ENCODE assay signal across 11 cellular contexts in genomic region chr1:198443374-198444233, GRCh38.
DNase-seq lines count a peak whose midpoint lies in the region; ATAC-seq and TF ChIP-seq lines count a peak whose summit lies in the region.
"Had no signal": no experiment of that assay in that cellular context is flagged by ENCODE, and none has a peak within 500 bp of the region (broad histone marks: within the 10 kb centered on the region; RNA-seq: fewer than 3 reads in every experiment).

No MANE protein-coding gene starts in this region.

- peak overlapping the region; percentile 23; the same call in 1 of the 2 replicates for H3K4me2 ChIP-seq in SK-N-SH

- H3K27ac Mint-ChIP-seq in type B pancreatic cell = peak overlapping the region; percentile 70
- H3K27ac Mint-ChIP-seq: T-cell had no signal

- no peaks in the 10 kb centered on the region for H3K9me2 ChIP-seq in SK-N-SH

- H3K9ac ChIP-seq in SK-N-SH = 0 out of 2 replicates have a peak overlapping the region, but pooled peaks have one; percentile 6
- H3K9ac ChIP-seq: parathyroid adenoma had no signal

- TF ChIP-seq CTCF in SK-N-SH (IDR thresholded peaks at IDR 0.05) (no peak), fibroblast of pulmonary artery (IDR thresholded peaks at IDR 0.05; ENCODE audit: low read length, missing control alignments) (no peak), type B pancreatic cell (conservative IDR thresholded peaks at IDR 0.05) (no peak), heart right ventricle (IDR thresholded peaks at IDR 0.05) (no peak)

- no peaks in the 10 kb centered on the region for H3K79me2 ChIP-seq in SK-N-SH (ENCODE audit: insufficient read depth)
- H3K79me2 ChIP-seq: parathyroid adenoma had no signal

- H3F3A ChIP-seq in SK-N-SH (replicated peaks; ENCODE audit: insufficient read depth) = peaks cover 10% of the 10 kb centered on the region

- ATAC-seq in GM21825 (IDR thresholded peaks at IDR 0.05; ENCODE audit: unreplicated experiment) (no peak), heart right ventricle (no peak)
- ATAC-seq: T-cell had no signal

- TF ChIP-seq EP300 in SK-N-SH (IDR thresholded peaks at IDR 0.05; ENCODE audit: borderline replicate concordance in 1 of 2, low read depth in 1 of 2, low read length in 1 of 2) = peak in 1 of 2 experiments; percentile 82; a peak in 1 of 4 replicates

- intact Hi-C loops in heart right ventricle (cut with DNase I) = no loop called here

- H3K4me1 ChIP-seq in SK-N-SH (ENCODE audit: control insufficient read depth in 1 of 2, insufficient read depth in 2 of 2, low read depth in 1 of 2, low read length in 1 of 2) = no peaks in the 10 kb centered on the region
- H3K4me1 ChIP-seq in heart right ventricle = peaks cover 0 to 5% (median 0%) of the 10 kb centered on the region in 9 donors
- H3K4me1 ChIP-seq: parathyroid adenoma had no signal

- no peaks in the 10 kb centered on the region for H4K20me1 ChIP-seq in SK-N-SH (ENCODE audit: insufficient read depth)

- H3K9me3 ChIP-seq in SK-N-SH = no peaks in the 10 kb centered on the region
- no peaks in the 10 kb centered on the region for H3K9me3 ChIP-seq in heart right ventricle

- H3K36me3 ChIP-seq in SK-N-SH (replicated peaks in 1 of 2; ENCODE audit: control insufficient read depth in 1 of 2, insufficient read depth in 2 of 2, low read length in 1 of 2) (peaks cover 0 to 4% of the 10 kb centered on the region in 2 experiments), heart right ventricle (no peaks in the 10 kb centered on the region)

- no peaks in the 10 kb centered on the region for H3K9me3 Mint-ChIP-seq in type B pancreatic cell
- H3K9me3 Mint-ChIP-seq: T-cell had no signal

- no peaks in the 10 kb centered on the region for H3K27me3 ChIP-seq in SK-N-SH (ENCODE audit: insufficient read depth)
- H3K27me3 ChIP-seq in heart right ventricle = no peaks in the 10 kb centered on the region

- DNase-seq in SIG-M5 treated with dmso at 0.1 percent for 504 hours (lab: John Stamatoyannopoulos, UW; ENCODE audit: unreplicated experiment) = peak; percentile 46
- no peak for DNase-seq in SIG-M5 (lab: John Stamatoyannopoulos, UW)
- no peak for DNase-seq in SK-N-SH
- peak; percentile 97 for DNase-seq in fibroblast of pulmonary artery (ENCODE audit: low read depth)
- DNase-seq in type B pancreatic cell (ENCODE audit: extremely low spot score, unreplicated experiment) = no peak
- DNase-seq in ecto neural progenitor cell (ENCODE audit: low spot score) = no peak
- DNase-seq in heart right ventricle = no peak
- DNase-seq: caudate nucleus, T-cell had no signal

- TF ChIP-seq RAD21 in SK-N-SH (IDR thresholded peaks at IDR 0.05; ENCODE audit: low read length) = no peak

- H3K27me3 Mint-ChIP-seq in type B pancreatic cell = no peaks in the 10 kb centered on the region

- H3K4me3 ChIP-seq in SK-N-SH (ENCODE audit: low read depth in 2 of 2, low read length in 1 of 2) (no peak overlapping the region), fibroblast of pulmonary artery (replicated peaks; ENCODE audit: low read depth, low read length) (no peak overlapping the region), heart right ventricle (no peak overlapping the region)

- H3K36me3 Mint-ChIP-seq in type B pancreatic cell = no peaks in the 10 kb centered on the region
- H3K36me3 Mint-ChIP-seq: T-cell had no signal

- H3K4me3 Mint-ChIP-seq in type B pancreatic cell = no peak overlapping the region
- H3K4me3 Mint-ChIP-seq: T-cell had no signal

- CTCF ChIA-PET in SK-N-SH (lab: Yijun Ruan, JAX) = no interaction called here

- POLR2A ChIA-PET in SK-N-SH (lab: Yijun Ruan, JAX) = no interaction called here

- WGBS in SK-N-SH (ENCODE audit: low lambda C conversion rate) = 56% methylated on average over 5 of the region's 5 CpGs
- WGBS in heart right ventricle, 2 donors = 94 to 97% methylated on average over 5 of the region's 5 CpGs

- H2AFZ ChIP-seq in SK-N-SH (ENCODE audit: low read depth) = no peak overlapping the region; the same call in 1 of the 2 replicates
- H2AFZ ChIP-seq: parathyroid adenoma had no signal

- peak overlapping the region in 1 of 2 experiments; percentile 77; a peak in 2 of 4 replicates for H3K27ac ChIP-seq in SK-N-SH (ENCODE audit: low read depth in 2 of 2, low read length in 1 of 2)
- peak overlapping the region in 1 of 10 donors; percentile 15 for H3K27ac ChIP-seq in heart right ventricle
- H3K27ac ChIP-seq: parathyroid adenoma had no signal

- no peaks in the 10 kb centered on the region for H3K4me1 Mint-ChIP-seq in type B pancreatic cell (ENCODE audit: unreplicated experiment)

TF ChIP-seq in SK-N-SH, 30 proteins besides CTCF, POLR2A, EP300 and RAD21 (continues in another document):
- TF ChIP-seq SIN3A (IDR thresholded peaks at IDR 0.05; ENCODE audit: borderline replicate concordance, low read depth, low read length) = no peak
- no peak for TF ChIP-seq FOXJ3 (CRISPR knock-in tag; IDR thresholded peaks at IDR 0.05)
- TF ChIP-seq RCOR1 (IDR thresholded peaks at IDR 0.05; ENCODE audit: low read length) = no peak
- TF ChIP-seq YY1 (IDR thresholded peaks at IDR 0.05; ENCODE audit: low read depth) = no peak
- peak; percentile 91 for TF ChIP-seq JUND (IDR thresholded peaks at IDR 0.05)
- TF ChIP-seq, protein P1, sequence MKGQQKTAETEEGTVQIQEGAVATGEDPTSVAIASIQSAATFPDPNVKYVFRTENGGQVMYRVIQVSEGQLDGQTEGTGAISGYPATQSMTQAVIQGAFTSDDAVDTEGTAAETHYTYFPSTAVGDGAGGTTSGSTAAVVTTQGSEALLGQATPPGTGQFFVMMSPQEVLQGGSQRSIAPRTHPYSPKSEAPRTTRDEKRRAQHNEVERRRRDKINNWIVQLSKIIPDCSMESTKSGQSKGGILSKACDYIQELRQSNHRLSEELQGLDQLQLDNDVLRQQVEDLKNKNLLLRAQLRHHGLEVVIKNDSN (IDR thresholded peaks at IDR 0.05; ENCODE audit: borderline replicate concordance, low read depth) = no peak
- peak; percentile 76 for TF ChIP-seq ZBTB33 (IDR thresholded peaks at IDR 0.05; ENCODE audit: borderline replicate concordance, low read depth)
- peak; percentile 61 for TF ChIP-seq NFIC (IDR thresholded peaks at IDR 0.05; ENCODE audit: borderline replicate concordance)
- peak; percentile 90 for TF ChIP-seq TCF12 (IDR thresholded peaks at IDR 0.05)
- TF ChIP-seq RFX5 (IDR thresholded peaks at IDR 0.05; ENCODE audit: low read length) = no peak
- no peak for TF ChIP-seq IRF3 (IDR thresholded peaks at IDR 0.05; ENCODE audit: low read depth, low read length)
- no peak for TF ChIP-seq ELF1 (IDR thresholded peaks at IDR 0.05)
- TF ChIP-seq FOSL2 (IDR thresholded peaks at IDR 0.05; ENCODE audit: borderline replicate concordance, low read depth) = peak; percentile 98
- peak; percentile 37; the same call in 1 of the 2 replicates for TF ChIP-seq TEAD4 (IDR thresholded peaks at IDR 0.05; ENCODE audit: borderline replicate concordance, insufficient read depth)
- TF ChIP-seq CHD2 (IDR thresholded peaks at IDR 0.05; ENCODE audit: low read length, partially characterized antibody) = no peak
- TF ChIP-seq FOXM1 (IDR thresholded peaks at IDR 0.05; ENCODE audit: low read depth) = no peak
- peak; percentile 71 for TF ChIP-seq MEF2A (IDR thresholded peaks at IDR 0.05; ENCODE audit: borderline replicate concordance, low read depth)
- no peak for TF ChIP-seq GABPA (IDR thresholded peaks at IDR 0.05; ENCODE audit: low read depth)
- TF ChIP-seq SMC3 (IDR thresholded peaks at IDR 0.05; ENCODE audit: low read depth, low read length) = no peak
- TF ChIP-seq RXRA (IDR thresholded peaks at IDR 0.05; ENCODE audit: borderline replicate concordance, low read depth) = peak; percentile 46; the same call in 1 of the 2 replicates
- TF ChIP-seq POLR2AphosphoS5 (IDR thresholded peaks at IDR 0.05; ENCODE audit: low read depth, low read length) = peak; percentile 52; the same call in 1 of the 2 replicates
- TF ChIP-seq USF2 (IDR thresholded peaks at IDR 0.05; ENCODE audit: borderline replicate concordance, low read depth, low read length) = no peak

Comparison
In these comparisons a context has a peak if more than half of its experiments do, and no peak if none do; other contexts are left out.
1. DNase-seq: peak in SIG-M5 treated with dmso at 0.1 percent for 504 hours (single experiment) and fibroblast of pulmonary artery (single experiment); none in SIG-M5 (single experiment), SK-N-SH (single experiment), type B pancreatic cell (single experiment), ecto neural progenitor cell (single experiment) and heart right ventricle (0 of 2).